Comparison of ENCODE assay signal across 8 cellular contexts in the genomic region with DNA sequence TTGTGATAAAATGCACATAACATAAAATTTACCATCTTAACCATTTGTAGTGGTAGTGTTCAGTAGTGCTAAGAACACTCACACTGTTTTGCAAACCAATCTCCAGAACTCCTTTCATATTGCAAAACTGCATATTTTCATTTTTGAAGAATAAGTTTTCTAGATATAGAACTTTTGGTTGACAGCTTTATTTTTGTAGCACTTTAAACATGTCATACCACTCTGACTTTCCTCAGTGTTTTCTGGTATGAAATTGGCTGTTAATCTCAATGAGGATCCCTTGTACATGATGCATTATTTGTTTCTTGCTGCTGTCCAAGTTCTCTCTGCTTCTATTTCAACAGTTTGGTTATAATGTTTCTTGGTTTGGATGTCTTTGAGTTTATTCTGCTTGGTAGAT. TPM values are rescaled to one million over a fixed set of nuclear protein-coding genes. Genes with fewer than 3 reads are reported as not detected.
"Had no signal": no experiment of that assay in that cellular context is flagged by ENCODE, and none has a peak within 500 bp of the region (broad histone marks: within the 10 kb centered on the region; RNA-seq: fewer than 3 reads in every experiment).

No MANE protein-coding gene starts in this region.

- H3K36me3 Mint-ChIP-seq: IgD-negative memory B cell had no signal

- H3K27ac ChIP-seq: HL-60, KMS-11 had no signal

- H3K4me3 Mint-ChIP-seq: IgD-negative memory B cell had no signal

- H3K4me1 Mint-ChIP-seq: IgD-negative memory B cell had no signal

- ATAC-seq: HepG2, K562 had no signal

- H3K27ac Mint-ChIP-seq: IgD-negative memory B cell had no signal

- H3K4me3 ChIP-seq: K562 had no signal

- DNase-seq: IMR-90, KG1 had no signal

RNA-seq across cellular contexts. Expression of a gene that starts 45.1 kb away (rescaled TPM):
- total RNA-seq: HT1080 had no signal
